Comparison of ENCODE assay signal across 8 cellular contexts in genomic region chr5:142915840-142916424, GRCh38.
DNase-seq lines count a peak whose midpoint lies in the region; ATAC-seq and TF ChIP-seq lines count a peak whose summit lies in the region.

No MANE protein-coding gene starts in this region.

- WGBS in right cardiac atrium = 77% methylated on average over 7 of the region's 7 CpGs
- 68 to 71% (median 71%) methylated on average over 7 of the region's 7 CpGs for WGBS in adrenal gland, 4 donors

- H3K27ac ChIP-seq in right cardiac atrium (ENCODE audit: low read length) (no peak overlapping the region), adrenal gland (no peak overlapping the region), left lung (no peak overlapping the region)

- no peak for DNase-seq in Right ventricle myocardium inferior (ENCODE audit: missing footprints)
- DNase-seq in right cardiac atrium = no peak
- DNase-seq in HCEC 1CT = peak; percentile 31
- DNase-seq in NCI-H146 (lab: John Stamatoyannopoulos, UW) = peak; percentile 38
- DNase-seq in adrenal gland = peak in 4 of 7 donors; percentile 18 to 40 (median 28)
- peak in 1 of 2 donors; percentile 41 for DNase-seq in left lung
- DNase-seq in NCI-H446 treated with DMSO at 0.1 percent for 48 hours (lab: John Stamatoyannopoulos, UW) = no peak
- DNase-seq in DMS114 treated with DMSO at 0.1 percent for 48 hours (lab: John Stamatoyannopoulos, UW; ENCODE audit: unreplicated experiment) = no peak

- intact Hi-C loops in Right ventricle myocardium inferior (cut with DNase I) (no loop called here), right cardiac atrium (cut with DNase I) (loop anchor here in 1 of 4 donors (10.0 kb wide), 1 partner anchor 909 kb away; no protein-coding TSS in a partner anchor), adrenal gland (cut with DNase I) (no loop called here), left lung (cut with DNase I) (no loop called here)

- H3K4me1 ChIP-seq in right cardiac atrium (ENCODE audit: control insufficient read depth, insufficient read depth, low read length) = no peaks in the 10 kb centered on the region
- H3K4me1 ChIP-seq in adrenal gland (replicated peaks in 1 of 2) = no peaks in the 10 kb centered on the region
- no peaks in the 10 kb centered on the region for H3K4me1 ChIP-seq in left lung

- peak in 5 of 6 experiments; percentile 16 to 41 (median 29) for TF ChIP-seq CTCF in adrenal gland (IDR thresholded peaks at IDR 0.05)
- TF ChIP-seq CTCF in left lung (IDR thresholded peaks at IDR 0.05) = peak in 1 of 2 donors; percentile 33

- ATAC-seq in Right ventricle myocardium inferior = peak; percentile 32
- no peak for ATAC-seq in right cardiac atrium
- peak; percentile 73 for ATAC-seq in left lung

- no peak for TF ChIP-seq POLR2A in adrenal gland (IDR thresholded peaks at IDR 0.05)

- H3K4me3 ChIP-seq in right cardiac atrium (ENCODE audit: low read length) (no peak overlapping the region), adrenal gland (no peak overlapping the region), left lung (no peak overlapping the region)

- no peaks in the 10 kb centered on the region for H3K27me3 ChIP-seq in right cardiac atrium (ENCODE audit: control insufficient read depth, insufficient read depth)
- H3K27me3 ChIP-seq in adrenal gland = no peaks in the 10 kb centered on the region
- H3K27me3 ChIP-seq in left lung = no peaks in the 10 kb centered on the region

- H3K9me3 ChIP-seq in right cardiac atrium (ENCODE audit: control insufficient read depth, low read length) (no peaks in the 10 kb centered on the region), adrenal gland (replicated peaks in 1 of 3) (no peaks in the 10 kb centered on the region), left lung (no peaks in the 10 kb centered on the region)

- peaks cover 0 to 19% of the 10 kb centered on the region in 2 donors for H3K36me3 ChIP-seq in adrenal gland (replicated peaks in 1 of 2)
- peaks cover 0 to 68% of the 10 kb centered on the region in 2 donors for H3K36me3 ChIP-seq in left lung

Comparison
In these comparisons a context has a peak if more than half of its experiments do, and no peak if none do; other contexts are left out.
1. ATAC-seq: peak in Right ventricle myocardium inferior (single experiment) and left lung (single experiment); none in right cardiac atrium (0 of 2).
2. DNase-seq: peak in HCEC 1CT (single experiment), NCI-H146 (single experiment) and adrenal gland (4 of 7); none in Right ventricle myocardium inferior (single experiment), right cardiac atrium (0 of 3), NCI-H446 treated with DMSO at 0.1 percent for 48 hours (single experiment) and DMS114 treated with DMSO at 0.1 percent for 48 hours (single experiment).